Comparison of ENCODE assay signal across 1 cellular context in genomic region chr5:149299451-149300054, GRCh38.
TF ChIP-seq lines count a peak whose summit lies in the region.

No MANE protein-coding gene starts in this region.

TF ChIP-seq in HepG2, 621 proteins besides CTCF, POLR2A, EP300 and RAD21 (continues in another document):
- TF ChIP-seq GATAD2A (CRISPR knock-in tag; IDR thresholded peaks at IDR 0.05) = peak; percentile 66; the same call in 1 of the 2 replicates
- 0 out of 2 replicates have a peak, but pooled peaks have one; percentile 65 for TF ChIP-seq PPARG (CRISPR knock-in tag; conservative IDR thresholded peaks at IDR 0.05)
- TF ChIP-seq DNMT3B (CRISPR knock-in tag; conservative IDR thresholded peaks at IDR 0.05) = no peak
- peak; percentile 61; the same call in 1 of the 2 replicates for TF ChIP-seq DPF2 (CRISPR knock-in tag; IDR thresholded peaks at IDR 0.05; ENCODE audit: borderline replicate concordance, low read depth)
- TF ChIP-seq SNAI1 (CRISPR knock-in tag; IDR thresholded peaks at IDR 0.05; ENCODE audit: borderline replicate concordance) = no peak
- TF ChIP-seq UBTF (CRISPR knock-in tag; IDR thresholded peaks at IDR 0.05) = 0 out of 2 replicates have a peak, but pooled peaks have one; percentile 32
- TF ChIP-seq NR2F2 (IDR thresholded peaks at IDR 0.05; ENCODE audit: borderline replicate concordance, low read depth) = peak; percentile 43; the same call in 1 of the 2 replicates
- TF ChIP-seq ZNF629 (CRISPR knock-in tag; conservative IDR thresholded peaks at IDR 0.05) = no peak
- no peak for TF ChIP-seq PBX3 (CRISPR knock-in tag; IDR thresholded peaks at IDR 0.05; ENCODE audit: borderline replicate concordance)
- peak; percentile 61 for TF ChIP-seq NR2C2 (CRISPR knock-in tag; IDR thresholded peaks at IDR 0.05; ENCODE audit: borderline replicate concordance)
- no peak for TF ChIP-seq LBX2 (CRISPR knock-in tag; IDR thresholded peaks at IDR 0.05; ENCODE audit: borderline replicate concordance)
- peak; percentile 49; the same call in 1 of the 2 replicates for TF ChIP-seq PITX1 (CRISPR knock-in tag; IDR thresholded peaks at IDR 0.05)
- TF ChIP-seq MED1 (CRISPR knock-in tag; IDR thresholded peaks at IDR 0.05) = peak; percentile 40; the same call in 1 of the 2 replicates
- TF ChIP-seq MEIS2 (CRISPR knock-in tag; IDR thresholded peaks at IDR 0.05) = no peak
- TF ChIP-seq ASH2L (IDR thresholded peaks at IDR 0.05; ENCODE audit: insufficient read length, low read depth, low read length) = peak; percentile 33
- peak; percentile 74 for TF ChIP-seq NR2F6 (IDR thresholded peaks at IDR 0.05)
- peak; percentile 78 for TF ChIP-seq NR2F6 (CRISPR knock-in tag; IDR thresholded peaks at IDR 0.05)
- no peak for TF ChIP-seq FOXP1 (IDR thresholded peaks at IDR 0.05)
- 0 out of 2 replicates have a peak, but pooled peaks have one; percentile 19 for TF ChIP-seq FOXP1 (CRISPR knock-in tag; IDR thresholded peaks at IDR 0.05)
- TF ChIP-seq ZNF326 (CRISPR knock-in tag; IDR thresholded peaks at IDR 0.05; ENCODE audit: borderline replicate concordance) = no peak
- peak; percentile 67; the same call in 1 of the 2 replicates for TF ChIP-seq ZMYM4 (CRISPR knock-in tag; IDR thresholded peaks at IDR 0.05)
- TF ChIP-seq ZNF331 (CRISPR knock-in tag; IDR thresholded peaks at IDR 0.05) = 0 out of 2 replicates have a peak, but pooled peaks have one; percentile 17
- TF ChIP-seq ZNF788 (CRISPR knock-in tag; IDR thresholded peaks at IDR 0.05; ENCODE audit: borderline replicate concordance) = peak; percentile 56; the same call in 1 of the 2 replicates
- TF ChIP-seq SOX6 (IDR thresholded peaks at IDR 0.05) = no peak
- TF ChIP-seq SOX6 (CRISPR knock-in tag; IDR thresholded peaks at IDR 0.05) = peak; percentile 67
- 0 out of 2 replicates have a peak, but pooled peaks have one; percentile 17 for TF ChIP-seq ZZZ3 (CRISPR knock-in tag; IDR thresholded peaks at IDR 0.05; ENCODE audit: borderline replicate concordance)
- peak; percentile 28; the same call in 1 of the 2 replicates for TF ChIP-seq ZBTB33 (CRISPR knock-in tag; IDR thresholded peaks at IDR 0.05)
- peak; percentile 43; the same call in 1 of the 2 replicates for TF ChIP-seq RXRA (CRISPR knock-in tag; IDR thresholded peaks at IDR 0.05)
- 0 out of 2 replicates have a peak, but pooled peaks have one; percentile 44 for TF ChIP-seq ZNF839 (CRISPR knock-in tag; IDR thresholded peaks at IDR 0.05; ENCODE audit: borderline replicate concordance)
- peak; percentile 41; the same call in 1 of the 2 replicates for TF ChIP-seq BCL6 (CRISPR knock-in tag; IDR thresholded peaks at IDR 0.05)
- TF ChIP-seq RARA (CRISPR knock-in tag; IDR thresholded peaks at IDR 0.05) = peak; percentile 66
- peak; percentile 36; the same call in 1 of the 2 replicates for TF ChIP-seq ZNF614 (CRISPR knock-in tag; IDR thresholded peaks at IDR 0.05; ENCODE audit: borderline replicate concordance)
- 0 out of 2 replicates have a peak, but pooled peaks have one; percentile 23 for TF ChIP-seq ZSCAN31 (CRISPR knock-in tag; IDR thresholded peaks at IDR 0.05; ENCODE audit: low read depth)
- TF ChIP-seq SAP130 (CRISPR knock-in tag; IDR thresholded peaks at IDR 0.05; ENCODE audit: low read depth) = peak; percentile 35; the same call in 1 of the 2 replicates
- TF ChIP-seq IKZF5 (CRISPR knock-in tag; IDR thresholded peaks at IDR 0.05) = peak; percentile 41; the same call in 1 of the 2 replicates
- 0 out of 2 replicates have a peak, but pooled peaks have one; percentile 43 for TF ChIP-seq DMAP1 (CRISPR knock-in tag; IDR thresholded peaks at IDR 0.05)
- TF ChIP-seq RXRB (CRISPR knock-in tag; IDR thresholded peaks at IDR 0.05; ENCODE audit: borderline replicate concordance) = peak; percentile 63; the same call in 1 of the 2 replicates
- no peak for TF ChIP-seq JUN (CRISPR knock-in tag; IDR thresholded peaks at IDR 0.05)
- no peak for TF ChIP-seq ZNF678 (CRISPR knock-in tag; IDR thresholded peaks at IDR 0.05)
- no peak for TF ChIP-seq ZNF446 (CRISPR knock-in tag; IDR thresholded peaks at IDR 0.05)
- TF ChIP-seq ZNF513 (CRISPR knock-in tag; conservative IDR thresholded peaks at IDR 0.05) = no peak
- TF ChIP-seq MYC (CRISPR knock-in tag; IDR thresholded peaks at IDR 0.05; ENCODE audit: borderline replicate concordance) = no peak
- no peak for TF ChIP-seq ZNF784 (CRISPR knock-in tag; IDR thresholded peaks at IDR 0.05; ENCODE audit: borderline replicate concordance)
- TF ChIP-seq SOX5 (CRISPR knock-in tag; IDR thresholded peaks at IDR 0.05; ENCODE audit: borderline replicate concordance) = 0 out of 2 replicates have a peak, but pooled peaks have one; percentile 31
- TF ChIP-seq YEATS4 (CRISPR knock-in tag; IDR thresholded peaks at IDR 0.05; ENCODE audit: borderline replicate concordance) = no peak
- no peak for TF ChIP-seq ZFX (CRISPR knock-in tag; IDR thresholded peaks at IDR 0.05; ENCODE audit: low read depth)
- TF ChIP-seq NBN (conservative IDR thresholded peaks at IDR 0.05) = no peak
- peak; percentile 52; the same call in 1 of the 2 replicates for TF ChIP-seq SALL1 (CRISPR knock-in tag; IDR thresholded peaks at IDR 0.05)
- TF ChIP-seq ZNF34 (CRISPR knock-in tag; IDR thresholded peaks at IDR 0.05; ENCODE audit: borderline replicate concordance) = no peak
- no peak for TF ChIP-seq NFAT5 (CRISPR knock-in tag; IDR thresholded peaks at IDR 0.05)
- peak; percentile 76; the same call in 1 of the 2 replicates for TF ChIP-seq MTA1 (CRISPR knock-in tag; IDR thresholded peaks at IDR 0.05; ENCODE audit: borderline replicate concordance)
